12 cellular contexts compared by ENCODE assay signal in the genomic region with DNA sequence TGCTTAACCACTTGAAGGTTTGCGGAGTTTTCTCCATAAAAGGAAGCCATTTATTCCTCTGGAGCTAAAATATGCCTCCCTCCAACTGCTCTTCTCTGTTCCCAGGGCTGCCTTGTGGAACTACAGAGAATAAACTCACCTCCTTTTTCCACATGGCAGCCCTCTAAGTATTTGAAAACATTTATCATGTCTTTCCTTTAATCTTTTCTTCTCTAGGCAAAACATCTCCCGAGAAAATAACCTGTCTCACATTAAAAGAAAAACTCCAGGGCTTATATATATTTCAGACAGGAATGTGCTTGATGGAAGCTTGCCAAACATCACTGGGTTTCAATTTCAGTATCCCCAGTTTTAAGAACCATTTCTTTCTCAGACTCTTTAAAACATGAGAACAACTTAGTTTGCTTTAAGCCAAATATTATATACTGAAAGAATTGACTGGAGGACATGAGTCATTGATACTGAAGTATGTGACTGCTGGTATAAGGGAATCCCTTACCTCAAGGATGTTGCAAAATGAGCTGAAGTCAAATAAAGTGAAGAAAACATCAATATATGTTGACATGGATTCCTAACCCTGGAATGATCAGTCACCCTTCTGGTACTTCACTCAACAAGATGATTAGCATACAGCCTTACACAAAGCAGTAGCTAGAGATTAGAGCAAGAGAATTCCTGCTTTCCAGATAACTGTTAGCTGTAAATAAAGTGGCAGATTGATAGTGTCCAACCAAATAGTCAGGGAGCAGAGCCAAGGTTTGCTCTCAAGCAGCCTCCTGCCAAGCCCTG.
DNase-seq lines count a peak whose midpoint lies in the region; ATAC-seq and TF ChIP-seq lines count a peak whose summit lies in the region.
"Had no signal": no experiment of that assay in that cellular context is flagged by ENCODE, and none has a peak within 500 bp of the region (broad histone marks: within the 10 kb centered on the region; RNA-seq: fewer than 3 reads in every experiment).

No MANE protein-coding gene starts in this region.

- H3K18ac ChIP-seq in trophoblast cell (ENCODE audit: low read length), result no peak overlapping the region

- H3K36me3 ChIP-seq in RWPE2 (ENCODE audit: low read depth) (no peaks in the 10 kb centered on the region), trophoblast cell (ENCODE audit: control insufficient read depth in 1 of 2, insufficient read depth in 2 of 2, low read length in 2 of 2) (no peaks in the 10 kb centered on the region), OCI-LY7 (ENCODE audit: insufficient read depth, low read length) (no peaks in the 10 kb centered on the region), colonic mucosa (no peaks in the 10 kb centered on the region)

- H2AK5ac ChIP-seq in trophoblast cell (ENCODE audit: low read length), result no peak overlapping the region

- H2BK12ac ChIP-seq in trophoblast cell (ENCODE audit: low read length), result no peak overlapping the region

- H2BK120ac ChIP-seq in trophoblast cell (ENCODE audit: insufficient read depth, low read length, poor library complexity), result no peak overlapping the region

- H3K27ac ChIP-seq in RWPE2 (ENCODE audit: poor library complexity, severe bottlenecking), result peak overlapping the region; percentile 37
- H3K27ac ChIP-seq in trophoblast cell (ENCODE audit: low read depth, low read length), result no peak overlapping the region
- H3K27ac ChIP-seq in OCI-LY7 (ENCODE audit: low read depth, low read length, poor library complexity, severe bottlenecking), result no peak overlapping the region
- no peak overlapping the region for H3K27ac ChIP-seq in colonic mucosa

- no peak overlapping the region for H3K4me2 ChIP-seq in trophoblast cell (ENCODE audit: low read length)
- H3K4me2 ChIP-seq in OCI-LY7 (ENCODE audit: low read length), result no peak overlapping the region

- H3K9ac ChIP-seq in trophoblast cell (ENCODE audit: low read length) (no peak overlapping the region), colonic mucosa (ENCODE audit: low read depth in 2 of 2, low read length in 2 of 2) (no peak overlapping the region)

- no peaks in the 10 kb centered on the region for H3K9me2 ChIP-seq in OCI-LY7 (ENCODE audit: insufficient read depth, low read length)

- H3K79me2 ChIP-seq in trophoblast cell (ENCODE audit: control insufficient read depth, insufficient read depth, low read length, poor library complexity) (no peaks in the 10 kb centered on the region), OCI-LY7 (ENCODE audit: insufficient read depth, low read depth, low read length) (no peaks in the 10 kb centered on the region)

- H3K9me3 ChIP-seq in RWPE2 (ENCODE audit: severe bottlenecking), result no peaks in the 10 kb centered on the region
- H3K9me3 ChIP-seq in trophoblast cell (ENCODE audit: insufficient read depth, low read depth, low read length), result peaks cover 2% of the 10 kb centered on the region
- no peaks in the 10 kb centered on the region for H3K9me3 ChIP-seq in OCI-LY7 (ENCODE audit: low read length)
- no peaks in the 10 kb centered on the region for H3K9me3 ChIP-seq in colonic mucosa

- no peak overlapping the region for H3K4ac ChIP-seq in trophoblast cell (ENCODE audit: low read depth, low read length)

- H2AFZ ChIP-seq in trophoblast cell (ENCODE audit: insufficient read depth, low read length, poor library complexity), result no peak overlapping the region
- no peak overlapping the region for H2AFZ ChIP-seq in OCI-LY7 (ENCODE audit: low read length)

- no peak overlapping the region for H4K8ac ChIP-seq in trophoblast cell (ENCODE audit: low read depth, low read length)

- H3K14ac ChIP-seq in trophoblast cell (ENCODE audit: low read length), result no peak overlapping the region

- H3K4me1 ChIP-seq in RWPE2 (ENCODE audit: insufficient read depth, poor library complexity, severe bottlenecking) (peaks cover 4% of the 10 kb centered on the region), trophoblast cell (ENCODE audit: control insufficient read depth in 1 of 2, insufficient read depth in 2 of 2, low read length in 2 of 2) (peaks cover 0 to 2% of the 10 kb centered on the region in 2 experiments), OCI-LY7 (ENCODE audit: insufficient read depth, low read length, poor library complexity, severe bottlenecking) (no peaks in the 10 kb centered on the region), colonic mucosa (no peaks in the 10 kb centered on the region)

- no peaks in the 10 kb centered on the region for H4K20me1 ChIP-seq in OCI-LY7 (ENCODE audit: insufficient read depth, low read length)

- no peaks in the 10 kb centered on the region for H3K79me1 ChIP-seq in trophoblast cell (ENCODE audit: low read length)

- H4K12ac ChIP-seq in trophoblast cell (ENCODE audit: low read depth, low read length), result no peak overlapping the region

- peak; percentile 92 for ATAC-seq in RWPE2 (ENCODE audit: low read depth)
- no peak for ATAC-seq in GM19455 (IDR thresholded peaks at IDR 0.05; ENCODE audit: unreplicated experiment)
- ATAC-seq: activated T-helper 17 cell treated with anti-CD3 and anti-CD28 coated beads, Interleukin-2, amount 50 U/mL, for 72 hours; stimulated activated effector memory CD8-positive, alpha-beta T cell treated with anti-CD3 and anti-CD28 coated beads, Interleukin-12 subunit alpha, Interleukin-12 subunit beta, amount 100 ng/mL, for 72 hours; WTC11 had no signal

- WGBS in trophoblast cell (ENCODE audit: extremely low coverage, insufficient coverage, insufficient read length), result no CpG with 5 or more reads among the region's 2 CpGs

- CTCF ChIA-PET in OCI-LY7 (lab: Charles Lee; ENCODE audit: unreplicated experiment), result interaction anchor here (0.6 kb wide), 1 partner anchor 471 kb away, joined by 3 read pairs; no protein-coding TSS in a partner anchor

- TF ChIP-seq CTCF in RWPE2 (IDR thresholded peaks at IDR 0.05; ENCODE audit: poor library complexity, severe bottlenecking), result no peak
- TF ChIP-seq CTCF in OCI-LY7 (conservative IDR thresholded peaks at IDR 0.05; ENCODE audit: low read length), result no peak
- no peak for TF ChIP-seq CTCF in colonic mucosa (IDR thresholded peaks at IDR 0.05)

- no peak overlapping the region for H2BK5ac ChIP-seq in trophoblast cell (ENCODE audit: low read depth, low read length, poor library complexity)

- intact Hi-C loops in OCI-LY7 (cut with micrococcal nuclease; ENCODE audit: unreplicated experiment) (no loop called here), colonic mucosa (cut with DNase I) (no loop called here)

- no peak overlapping the region for H3K23ac ChIP-seq in trophoblast cell (ENCODE audit: low read length)

- H4K91ac ChIP-seq in trophoblast cell (ENCODE audit: low read depth, low read length), result no peak overlapping the region

- no TSS peak for BruUV-seq in OCI-LY7 (replicated peaks; lab: Mats Ljungman, UMichigan)

- no peak overlapping the region for H3K4me3 ChIP-seq in RWPE2 (ENCODE audit: severe bottlenecking)
- no peak overlapping the region for H3K4me3 ChIP-seq in trophoblast cell (ENCODE audit: low read depth, low read length)
- H3K4me3 ChIP-seq in OCI-LY7 (ENCODE audit: low read depth, low read length, poor library complexity, severe bottlenecking), result no peak overlapping the region
- H3K4me3 ChIP-seq in colonic mucosa, result no peak overlapping the region

- H3K27me3 ChIP-seq in RWPE2 (ENCODE audit: insufficient read depth, poor library complexity, severe bottlenecking), result no peaks in the 10 kb centered on the region
- H3K27me3 ChIP-seq in trophoblast cell (ENCODE audit: insufficient read depth, low read length), result no peaks in the 10 kb centered on the region
- H3K27me3 ChIP-seq in colonic mucosa, result no peaks in the 10 kb centered on the region

- POLR2A ChIA-PET in OCI-LY7 (lab: Charles Lee), result interaction anchor here (0.6 to 0.8 kb wide), 2 partner anchors 121 to 174 kb away, joined by 3 read pairs; no protein-coding TSS in a partner anchor

- DNase-seq in GM04503 (ENCODE audit: low read depth) (peak; percentile 50), RWPE2 (ENCODE audit: low spot score) (no peak), fibroblast of peridontal ligament (ENCODE audit: extremely low read depth) (peak; percentile 77), trophoblast cell (peak; percentile 52 to 92), OCI-LY7 (ENCODE audit: low spot score) (no peak), colonic mucosa (no peak), T-helper 1 cell (no peak)
- DNase-seq: NCI-H1930 had no signal

Comparison
In these comparisons a context has a peak if more than half of its experiments do, and no peak if none do; other contexts are left out.
1. DNase-seq: peak in GM04503 (single experiment), fibroblast of peridontal ligament (single experiment) and trophoblast cell (2 of 2); none in RWPE2 (single experiment), OCI-LY7 (single experiment), colonic mucosa (single experiment) and T-helper 1 cell (0 of 5).